In genomic region chr7:158655931-158656441, GRCh38 we compare ENCODE assay signal across 9 cellular contexts. TPM values are rescaled to one million over a fixed set of nuclear protein-coding genes. Genes with fewer than 3 reads are reported as not detected.
DNase-seq lines count a peak whose midpoint lies in the region; ATAC-seq and TF ChIP-seq lines count a peak whose summit lies in the region.
"Had no signal": no experiment of that assay in that cellular context is flagged by ENCODE, and none has a peak within 500 bp of the region (broad histone marks: within the 10 kb centered on the region; RNA-seq: fewer than 3 reads in every experiment).

No MANE protein-coding gene starts in this region.

- no peak overlapping the region for H3K27ac Mint-ChIP-seq in CD4-positive, alpha-beta T cell
- H3K27ac Mint-ChIP-seq: activated naive CD4-positive, alpha-beta T cell treated with anti-CD3 and anti-CD28 coated beads, Interleukin-2, amount 50 U/mL, for 24 hours had no signal

- no peak for DNase-seq in CD4-positive, alpha-beta T cell
- DNase-seq in activated T-helper 9 cell treated with anti-CD3 and anti-CD28 coated beads, Interleukin-2, amount 50 U/mL, for 16 hours (ENCODE audit: low read depth), result peak; percentile 26
- DNase-seq in epidermal melanocyte (ENCODE audit: insufficient read length, low spot score) (no peak), cerebellar cortex (ENCODE audit: low spot score) (no peak), NCI-H2196 treated with DMSO at 0.1 percent for 48 hours (lab: John Stamatoyannopoulos, UW; ENCODE audit: unreplicated experiment) (no peak), omental fat pad (ENCODE audit: low spot score) (no peak)

- intact Hi-C loops in CD4-positive, alpha-beta T cell (cut with DNase I, micrococcal nuclease), result no loop called here

- CTCF ChIA-PET in CD4-positive, alpha-beta T cell (lab: Charles Lee), result no interaction called here

- peaks cover 45% of the 10 kb centered on the region for H3K36me3 Mint-ChIP-seq in CD4-positive, alpha-beta T cell (ENCODE audit: low read depth)

- peak; percentile 67 for ATAC-seq in CD4-positive, alpha-beta T cell (ENCODE audit: poor library complexity)
- ATAC-seq in GM19395 (IDR thresholded peaks at IDR 0.05; ENCODE audit: unreplicated experiment), result peak; percentile 95
- peak; percentile 97 for ATAC-seq in HG03108 (IDR thresholded peaks at IDR 0.05; ENCODE audit: unreplicated experiment)
- ATAC-seq in omental fat pad (ENCODE audit: low FRiP score), result no peak

- no peak for TF ChIP-seq CTCF in CD4-positive, alpha-beta T cell (IDR thresholded peaks at IDR 0.05)
- TF ChIP-seq CTCF in omental fat pad (IDR thresholded peaks at IDR 0.05), result no peak

- no peaks in the 10 kb centered on the region for H3K9me3 ChIP-seq in CD4-positive, alpha-beta T cell (ENCODE audit: control insufficient read depth, low read length)

- POLR2A ChIA-PET in CD4-positive, alpha-beta T cell (lab: Charles Lee), result no interaction called here

- H3K4me3 Mint-ChIP-seq in CD4-positive, alpha-beta T cell, result no peak overlapping the region
- H3K4me3 Mint-ChIP-seq: activated naive CD4-positive, alpha-beta T cell treated with anti-CD3 and anti-CD28 coated beads, Interleukin-2, amount 50 U/mL, for 24 hours had no signal

- no peak overlapping the region for H3K27ac ChIP-seq in CD4-positive, alpha-beta T cell (ENCODE audit: low read depth, low read length)

- H3K27me3 ChIP-seq in CD4-positive, alpha-beta T cell (ENCODE audit: control insufficient read depth, insufficient read depth, low read length), result no peaks in the 10 kb centered on the region

- H3K9me3 Mint-ChIP-seq in CD4-positive, alpha-beta T cell, result no peaks in the 10 kb centered on the region
- H3K9me3 Mint-ChIP-seq: activated naive CD4-positive, alpha-beta T cell treated with anti-CD3 and anti-CD28 coated beads, Interleukin-2, amount 50 U/mL, for 24 hours had no signal

- peaks cover 8% of the 10 kb centered on the region for H3K4me1 Mint-ChIP-seq in CD4-positive, alpha-beta T cell (ENCODE audit: low read depth)

- H3K27me3 Mint-ChIP-seq in CD4-positive, alpha-beta T cell, result no peaks in the 10 kb centered on the region
- H3K27me3 Mint-ChIP-seq: activated naive CD4-positive, alpha-beta T cell treated with anti-CD3 and anti-CD28 coated beads, Interleukin-2, amount 50 U/mL, for 24 hours had no signal

RNA-seq across cellular contexts. Expression of gene NCAPG2, which starts 48.6 kb away (rescaled TPM):
- total RNA-seq in CD4-positive, alpha-beta T cell, result 10 to 100 TPM in 1 of 2 experiments, 1 to 10 TPM in 1; 9.9 to 11.8 TPM
- total RNA-seq in omental fat pad, result 1 to 10 TPM; 5.0 to 9.4 (median 8.7) TPM
